In the genomic region with DNA sequence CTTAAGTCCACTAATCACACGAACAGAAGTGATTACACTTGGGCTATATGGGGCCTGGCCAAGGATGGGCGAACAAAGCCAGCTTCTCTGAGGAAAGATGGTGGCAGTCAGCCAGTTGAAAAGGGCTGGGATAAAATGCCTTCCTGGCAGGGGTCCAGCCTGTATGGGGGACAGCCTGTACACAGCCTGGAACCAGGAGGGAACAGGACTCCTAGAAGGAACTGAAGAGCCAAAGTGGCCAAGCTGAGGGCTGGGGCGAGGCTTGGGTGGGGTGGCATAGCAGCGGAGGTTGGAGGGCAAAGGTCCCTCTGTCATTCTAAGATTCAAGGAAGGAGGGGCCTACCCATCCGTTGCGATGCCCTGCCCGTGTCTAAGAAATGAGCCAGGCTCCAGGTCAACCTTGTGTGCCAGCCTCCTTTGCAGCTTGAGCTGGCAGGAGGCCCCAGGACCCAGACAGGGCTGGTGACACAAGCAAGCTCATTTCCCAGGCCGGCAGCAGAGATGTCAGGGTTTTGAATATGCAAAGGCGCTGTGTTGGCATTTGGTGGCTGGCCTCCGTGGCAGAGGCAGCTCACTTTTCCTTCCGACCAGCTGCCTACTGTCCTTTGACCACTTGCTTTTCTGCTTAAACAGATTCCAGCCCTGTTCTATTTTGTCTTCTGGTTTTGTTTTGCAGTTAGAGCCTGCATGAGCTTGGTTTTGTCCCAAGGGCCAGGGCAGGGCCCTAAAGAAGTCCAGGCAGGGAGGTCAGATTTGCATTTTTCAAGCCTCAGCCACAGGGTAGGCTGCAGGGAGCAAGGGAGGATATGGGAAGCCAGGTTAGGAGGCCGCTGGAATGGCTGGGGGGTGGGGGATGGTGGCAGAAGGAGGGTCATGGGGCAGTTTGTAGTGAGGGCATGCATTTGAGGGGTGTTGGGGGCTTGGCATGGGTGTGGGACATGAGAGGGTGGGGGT, we compare ENCODE assay signal across 20 cellular contexts. TPM values are rescaled to one million over a fixed set of nuclear protein-coding genes. Genes with fewer than 3 reads are reported as not detected.
DNase-seq lines count a peak whose midpoint lies in the region; TF ChIP-seq lines count a peak whose summit lies in the region.
"Had no signal": no experiment of that assay in that cellular context is flagged by ENCODE, and none has a peak within 500 bp of the region (broad histone marks: within the 10 kb centered on the region; RNA-seq: fewer than 3 reads in every experiment).

No MANE protein-coding gene starts in this region.

- no peaks in the 10 kb centered on the region for H4K20me1 ChIP-seq in neural progenitor cell (ENCODE audit: low read depth)

- H3K27ac ChIP-seq in neural progenitor cell, result no peak overlapping the region
- H3K27ac ChIP-seq: breast epithelium, HL-60, SK-N-MC had no signal

- H3F3A ChIP-seq in neural progenitor cell (ENCODE audit: low read depth), result no peaks in the 10 kb centered on the region

- peak overlapping the region; percentile 63 for H3K27ac Mint-ChIP-seq in neural progenitor cell
- H3K27ac Mint-ChIP-seq: activated CD4-positive, alpha-beta T cell treated with anti-CD3 and anti-CD28 coated beads, Interleukin-2, amount 10 ng/mL, durations not matched to agents 7 days and 5 days; activated naive CD4-positive, alpha-beta T cell treated with anti-CD3 and anti-CD28 coated beads, Interleukin-2, amount 50 U/mL, for 72 hours; CD8-positive, alpha-beta memory T cell; progenitor cell of endocrine pancreas; stimulated activated naive CD8-positive, alpha-beta T cell treated with anti-CD3 and anti-CD28 coated beads, Interleukin-15, Interleukin-2, amounts not matched to agents 100 ng/mL and 50 ng/mL, for 24 hours had no signal

- DNase-seq in BE2C (peak; percentile 46), NCI-H526 treated with DMSO at 0.1 percent for 48 hours (lab: John Stamatoyannopoulos, UW) (peak; percentile 51), fibroblast of pulmonary artery (ENCODE audit: low read depth) (peak; percentile 38), neural progenitor cell (ENCODE audit: low spot score) (no peak), NCI-H1048 (lab: John Stamatoyannopoulos, UW) (no peak), HCEC 1CT (no peak), cerebellar cortex (ENCODE audit: low spot score) (no peak), AG08396 (ENCODE audit: low spot score) (no peak)
- DNase-seq: activated CD4-positive, alpha-beta T cell treated with anti-CD3 and anti-CD28 coated beads, Interleukin-2, amount 10 ng/mL, durations not matched to agents 7 days and 5 days; CD8-positive, alpha-beta memory T cell; effector CD8-positive, alpha-beta T cell; KG1; naive thymus-derived CD4-positive, alpha-beta T cell; NCI-H1417 had no signal

- H3K9me3 ChIP-seq in BE2C (no peaks in the 10 kb centered on the region), neural progenitor cell (ENCODE audit: low read depth) (no peaks in the 10 kb centered on the region)
- H3K9me3 ChIP-seq: breast epithelium had no signal

- no peak overlapping the region for H3K4me3 ChIP-seq in BE2C (ENCODE audit: low read depth, low read length)
- no peak overlapping the region for H3K4me3 ChIP-seq in fibroblast of pulmonary artery (replicated peaks; ENCODE audit: low read depth, low read length)
- H3K4me3 ChIP-seq in neural progenitor cell, result no peak overlapping the region
- H3K4me3 ChIP-seq: breast epithelium, SK-N-MC had no signal

- H3K4me1 Mint-ChIP-seq in neural progenitor cell, result peaks cover 13% of the 10 kb centered on the region
- H3K4me1 Mint-ChIP-seq: activated CD4-positive, alpha-beta T cell treated with anti-CD3 and anti-CD28 coated beads, Interleukin-2, amount 10 ng/mL, durations not matched to agents 7 days and 5 days; CD8-positive, alpha-beta memory T cell; naive thymus-derived CD4-positive, alpha-beta T cell had no signal

- TF ChIP-seq CTCF in BE2C (IDR thresholded peaks at IDR 0.05; ENCODE audit: low read depth, low read length) (no peak), fibroblast of pulmonary artery (IDR thresholded peaks at IDR 0.05; ENCODE audit: low read length, missing control alignments) (no peak), neural progenitor cell (IDR thresholded peaks at IDR 0.05) (no peak)

- no peaks in the 10 kb centered on the region for H3K36me3 ChIP-seq in BE2C
- H3K36me3 ChIP-seq in neural progenitor cell, result no peaks in the 10 kb centered on the region
- H3K36me3 ChIP-seq: breast epithelium had no signal

- no peak overlapping the region for H3K4me3 Mint-ChIP-seq in neural progenitor cell
- H3K4me3 Mint-ChIP-seq: activated CD4-positive, alpha-beta T cell treated with anti-CD3 and anti-CD28 coated beads, Interleukin-2, amount 10 ng/mL, durations not matched to agents 7 days and 5 days; CD8-positive, alpha-beta memory T cell; naive thymus-derived CD4-positive, alpha-beta T cell; stimulated activated naive CD8-positive, alpha-beta T cell treated with anti-CD3 and anti-CD28 coated beads, Interleukin-15, Interleukin-2, amounts not matched to agents 100 ng/mL and 50 ng/mL, for 24 hours had no signal

- H3K4me2 ChIP-seq in neural progenitor cell, result no peak overlapping the region

- peaks cover 25% of the 10 kb centered on the region for H3K27me3 Mint-ChIP-seq in neural progenitor cell (ENCODE audit: insufficient read depth, low read depth)

- no peaks in the 10 kb centered on the region for H3K4me1 ChIP-seq in BE2C
- H3K4me1 ChIP-seq in neural progenitor cell, result no peaks in the 10 kb centered on the region
- H3K4me1 ChIP-seq: breast epithelium had no signal

- no peak overlapping the region for H2AFZ ChIP-seq in neural progenitor cell (replicated peaks)

- H3K9ac ChIP-seq in neural progenitor cell, result no peak overlapping the region

- no peaks in the 10 kb centered on the region for H3K79me2 ChIP-seq in neural progenitor cell (ENCODE audit: low read depth)

- no peaks in the 10 kb centered on the region for H3K9me3 Mint-ChIP-seq in neural progenitor cell
- H3K9me3 Mint-ChIP-seq: activated CD4-positive, alpha-beta T cell treated with anti-CD3 and anti-CD28 coated beads, Interleukin-2, amount 10 ng/mL, durations not matched to agents 7 days and 5 days; activated naive CD4-positive, alpha-beta T cell treated with anti-CD3 and anti-CD28 coated beads, Interleukin-2, amount 50 U/mL, for 72 hours; CD8-positive, alpha-beta memory T cell; naive thymus-derived CD4-positive, alpha-beta T cell; stimulated activated naive CD8-positive, alpha-beta T cell treated with anti-CD3 and anti-CD28 coated beads, Interleukin-15, Interleukin-2, amounts not matched to agents 100 ng/mL and 50 ng/mL, for 24 hours had no signal

- H3K27me3 ChIP-seq in BE2C (peaks cover 10% of the 10 kb centered on the region), neural progenitor cell (no peaks in the 10 kb centered on the region)
- H3K27me3 ChIP-seq: breast epithelium had no signal

- no peaks in the 10 kb centered on the region for H3K36me3 Mint-ChIP-seq in neural progenitor cell
- H3K36me3 Mint-ChIP-seq: activated naive CD4-positive, alpha-beta T cell treated with anti-CD3 and anti-CD28 coated beads, Interleukin-2, amount 50 U/mL, for 72 hours; naive thymus-derived CD4-positive, alpha-beta T cell had no signal

RNA-seq across cellular contexts. Expression of a gene that starts 22.8 kb away (rescaled TPM):
- 48.0 TPM for polyA plus RNA-seq in BE2C (2012; ENCODE audit: insufficient read depth, insufficient read length, low read depth)
- total RNA-seq in neural progenitor cell (ENCODE audit: low replicate concordance), result 18.9 and 33.6 TPM in 2 replicates

RNA-seq across cellular contexts. Expression of a gene that starts 44.6 kb away (rescaled TPM):
- 110 TPM for polyA plus RNA-seq in BE2C (2012; ENCODE audit: insufficient read depth, insufficient read length, low read depth)
- 42.6 and 44.5 TPM in 2 replicates for total RNA-seq in neural progenitor cell (ENCODE audit: low replicate concordance)

Comparison
In these comparisons a context has a peak if more than half of its experiments do, and no peak if none do; other contexts are left out.
1. DNase-seq: peak in BE2C (single experiment), NCI-H526 treated with DMSO at 0.1 percent for 48 hours (single experiment) and fibroblast of pulmonary artery (single experiment); none in neural progenitor cell (single experiment), NCI-H1048 (single experiment), HCEC 1CT (single experiment), cerebellar cortex (single experiment) and AG08396 (single experiment).